ENCODE assay signal across 18 cellular contexts in the genomic region with DNA sequence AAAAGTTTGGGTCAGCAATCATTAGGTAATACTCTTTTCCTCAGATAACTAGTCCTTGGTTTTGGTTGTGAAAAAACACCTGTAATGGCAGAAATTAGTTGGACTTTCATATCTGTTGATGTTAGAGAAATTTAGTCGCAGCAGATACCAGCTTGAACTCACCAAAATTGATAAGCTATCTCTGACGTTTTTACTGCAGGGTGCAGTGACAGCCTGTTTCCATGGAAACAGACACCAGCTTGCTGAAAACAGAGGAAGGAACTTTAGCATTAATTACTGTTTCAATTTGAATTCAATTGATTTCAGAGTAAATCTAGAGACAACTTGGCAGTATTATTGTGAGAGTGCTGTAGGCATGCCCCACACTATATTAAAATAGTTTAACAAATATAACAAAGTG.
A peak's percentile ranks its signal among the peaks of the same experiment; 100 is the strongest.
DNase-seq lines count a peak whose midpoint lies in the region; ATAC-seq, FAIRE-seq and TF ChIP-seq lines count a peak whose summit lies in the region.
"Had no signal": no experiment of that assay in that cellular context is flagged by ENCODE, and none has a peak within 500 bp of the region (broad histone marks: within the 10 kb centered on the region; RNA-seq: fewer than 3 reads in every experiment).

No MANE protein-coding gene starts in this region.

- no peaks in the 10 kb centered on the region for H3K4me1 ChIP-seq in small intestine (ENCODE audit: control insufficient read depth in 2 of 2, insufficient read depth in 1 of 2, low read depth in 1 of 2, low read length in 1 of 2)
- H3K4me1 ChIP-seq: A549 had no signal

- H3K27ac Mint-ChIP-seq in effector memory CD8-positive, alpha-beta T cell: peak overlapping the region; percentile 59 to 83
- no peak overlapping the region for H3K27ac Mint-ChIP-seq in mesothelial cell of epicardium

- H3K36me3 Mint-ChIP-seq in effector memory CD8-positive, alpha-beta T cell (ENCODE audit: insufficient read depth): no peaks in the 10 kb centered on the region
- H3K36me3 Mint-ChIP-seq in mesothelial cell of epicardium: no peaks in the 10 kb centered on the region

- H3K27me3 Mint-ChIP-seq in effector memory CD8-positive, alpha-beta T cell: no peaks in the 10 kb centered on the region
- H3K27me3 Mint-ChIP-seq in mesothelial cell of epicardium (ENCODE audit: low read depth): no peaks in the 10 kb centered on the region

- H3K4me1 Mint-ChIP-seq in effector memory CD8-positive, alpha-beta T cell (ENCODE audit: low read depth in 2 of 2): peaks cover 7 to 21% of the 10 kb centered on the region in 2 donors
- peaks cover 12% of the 10 kb centered on the region for H3K4me1 Mint-ChIP-seq in mesothelial cell of epicardium

- H3K27ac ChIP-seq in small intestine (ENCODE audit: low read depth in 1 of 2, low read length in 1 of 2): no peak overlapping the region
- H3K27ac ChIP-seq: A549, GM23248 had no signal

- TF ChIP-seq CTCF in mesothelial cell of epicardium (IDR thresholded peaks at IDR 0.05; ENCODE audit: unreplicated experiment): no peak

- 8 to 23% (median 10%) methylated on average over 2 of the region's 2 CpGs for WGBS in small intestine, 3 donors

- H3K4me3 Mint-ChIP-seq in effector memory CD8-positive, alpha-beta T cell: peak overlapping the region in 1 of 2 donors; percentile 20
- H3K4me3 Mint-ChIP-seq in mesothelial cell of epicardium: no peak overlapping the region

- ATAC-seq in effector memory CD8-positive, alpha-beta T cell (replicated peaks): peak; percentile 64
- ATAC-seq: A549, PC-3 had no signal

- DNase-seq in NCI-H748 (lab: John Stamatoyannopoulos, UW; ENCODE audit: unreplicated experiment): peak; percentile 19
- DNase-seq in NCI-H748 treated with DMSO at 0.1 percent for 48 hours (lab: John Stamatoyannopoulos, UW): no peak
- peak; percentile 7 for DNase-seq in T follicular helper cell (ENCODE audit: low read depth)
- no peak for DNase-seq in effector memory CD8-positive, alpha-beta T cell
- peak; percentile 44 for DNase-seq in small intestine
- no peak for DNase-seq in NCI-H2171 treated with DMSO at 0.1 percent for 48 hours (lab: John Stamatoyannopoulos, UW)
- no peak for DNase-seq in mesothelial cell of epicardium (ENCODE audit: low spot score in 2 of 2, unreplicated experiment in 2 of 2)
- no peak for DNase-seq in 8988T
- DNase-seq: GM23248; NCI-H1436; NCI-H2029 treated with DMSO at 0.1 percent for 48 hours; NCI-H226; NCI-H526; NK-92 treated with Interleukin-12 subunit alpha and Interleukin-12 subunit beta, amount 100 ng/mL, for 24 hours; PC-3 had no signal

- FAIRE-seq in small intestine (lab: Jason Lieb, UNC): no peak
- FAIRE-seq: GM18507, HTR-8/SVneo had no signal

- no peaks in the 10 kb centered on the region for H3K9me3 ChIP-seq in small intestine (ENCODE audit: control insufficient read depth, low read depth)
- H3K9me3 ChIP-seq: A549 had no signal

- no peaks in the 10 kb centered on the region for H3K36me3 ChIP-seq in small intestine (ENCODE audit: control insufficient read depth in 2 of 2, insufficient read depth in 2 of 2, low read length in 2 of 2)

- no peaks in the 10 kb centered on the region for H3K9me3 Mint-ChIP-seq in effector memory CD8-positive, alpha-beta T cell
- peaks cover 16% of the 10 kb centered on the region for H3K9me3 Mint-ChIP-seq in mesothelial cell of epicardium

- H3K4me3 ChIP-seq in small intestine (ENCODE audit: low read depth in 1 of 2, low read length in 2 of 2): no peak overlapping the region
- H3K4me3 ChIP-seq: A549, GM23248 had no signal

- H3K27me3 ChIP-seq in small intestine (ENCODE audit: control insufficient read depth in 2 of 2, insufficient read depth in 2 of 2, low read length in 2 of 2): no peaks in the 10 kb centered on the region

Comparison
In these comparisons a context has a peak if more than half of its experiments do, and no peak if none do; other contexts are left out.
1. DNase-seq: peak in NCI-H748 (single experiment), T follicular helper cell (single experiment) and small intestine (single experiment); none in NCI-H748 treated with DMSO at 0.1 percent for 48 hours (single experiment), effector memory CD8-positive, alpha-beta T cell (0 of 3), NCI-H2171 treated with DMSO at 0.1 percent for 48 hours (single experiment), mesothelial cell of epicardium (0 of 2) and 8988T (single experiment).